ENCODE assay signal across 8 cellular contexts in genomic region chr11:79493555-79494171, GRCh38. TPM values are rescaled to one million over a fixed set of nuclear protein-coding genes. Genes with fewer than 3 reads are reported as not detected.
DNase-seq lines count a peak whose midpoint lies in the region; TF ChIP-seq lines count a peak whose summit lies in the region.

No MANE protein-coding gene starts in this region.

- DNase-seq in NCI-H2081 (lab: John Stamatoyannopoulos, UW), result peak; percentile 44 to 61
- DNase-seq in NCI-H2081 treated with DMSO at 0.1 percent for 48 hours (lab: John Stamatoyannopoulos, UW), result no peak
- peak; percentile 70 to 95 for DNase-seq in HAP-1 (ENCODE audit: low spot score in 2 of 2)
- DNase-seq in M059J (ENCODE audit: low read depth), result peak; percentile 67
- DNase-seq in SK-MEL-5 (ENCODE audit: low read depth, low spot score), result peak; percentile 71
- peak; percentile 63 for DNase-seq in brain microvascular endothelial cell
- DNase-seq in iPS-NIHi7 (ENCODE audit: extremely low spot score), result peak; percentile 94
- peak; percentile 40 to 57 for DNase-seq in stimulated activated CD4-positive, alpha-beta T cell treated with anti-CD3 and anti-CD28 coated beads, Interleukin-2, amount 100 ng/mL, for 24 hours

- H3K27me3 ChIP-seq in HAP-1 (ENCODE audit: low read depth) (no peaks in the 10 kb centered on the region), brain microvascular endothelial cell (replicated peaks) (no peaks in the 10 kb centered on the region)

- 0 out of 2 replicates have a peak, but pooled peaks cover 2% of the 10 kb centered on the region for H3K9me3 ChIP-seq in HAP-1

- no peak overlapping the region for H3K4me3 ChIP-seq in HAP-1
- no peak overlapping the region for H3K4me3 ChIP-seq in brain microvascular endothelial cell (ENCODE audit: low read depth, low read length)

- in situ Hi-C loops in HAP-1 (cut with MboI; ENCODE audit: low sequenced_read_pairs) (no loop called here), SK-MEL-5 (cut with HindIII; ENCODE audit: low pct_unique_long_range_greater_than_20kb, low sequenced_read_pairs) (no loop called here), brain microvascular endothelial cell (cut with HindIII; ENCODE audit: low pct_ligation_motif_present, low sequenced_read_pairs) (no loop called here)

- H3K27ac ChIP-seq in brain microvascular endothelial cell, result no peak overlapping the region

- peak; percentile 98 for TF ChIP-seq CTCF in brain microvascular endothelial cell (IDR thresholded peaks at IDR 0.05; ENCODE audit: low read depth, low read length, missing control alignments)

- H3K36me3 ChIP-seq in HAP-1 (replicated peaks) (no peaks in the 10 kb centered on the region), brain microvascular endothelial cell (replicated peaks) (no peaks in the 10 kb centered on the region)

- no peaks in the 10 kb centered on the region for H3K4me1 ChIP-seq in HAP-1

RNA-seq across cellular contexts. Expression of gene TENM4, which starts 52.8 kb away (rescaled TPM):
- 5.5 and 22.6 TPM in 2 replicates for total RNA-seq in M059J (2014; rRNA removed; shearing (Covaris generic))
- 0.08 TPM in 1 of 2 replicates, not detected in the other for total RNA-seq in SK-MEL-5 (2014; rRNA removed; shearing (Covaris generic))
- 0.04 TPM in 1 of 2 replicates, not detected in the other for polyA plus RNA-seq in SK-MEL-5 (2015; cell fraction: cytosol; rRNA removed)
- polyA plus RNA-seq in SK-MEL-5 (2015; cell fraction: nucleus; rRNA removed), result not detected in 2 replicates
